27 cellular contexts compared by ENCODE assay signal in the genomic region with DNA sequence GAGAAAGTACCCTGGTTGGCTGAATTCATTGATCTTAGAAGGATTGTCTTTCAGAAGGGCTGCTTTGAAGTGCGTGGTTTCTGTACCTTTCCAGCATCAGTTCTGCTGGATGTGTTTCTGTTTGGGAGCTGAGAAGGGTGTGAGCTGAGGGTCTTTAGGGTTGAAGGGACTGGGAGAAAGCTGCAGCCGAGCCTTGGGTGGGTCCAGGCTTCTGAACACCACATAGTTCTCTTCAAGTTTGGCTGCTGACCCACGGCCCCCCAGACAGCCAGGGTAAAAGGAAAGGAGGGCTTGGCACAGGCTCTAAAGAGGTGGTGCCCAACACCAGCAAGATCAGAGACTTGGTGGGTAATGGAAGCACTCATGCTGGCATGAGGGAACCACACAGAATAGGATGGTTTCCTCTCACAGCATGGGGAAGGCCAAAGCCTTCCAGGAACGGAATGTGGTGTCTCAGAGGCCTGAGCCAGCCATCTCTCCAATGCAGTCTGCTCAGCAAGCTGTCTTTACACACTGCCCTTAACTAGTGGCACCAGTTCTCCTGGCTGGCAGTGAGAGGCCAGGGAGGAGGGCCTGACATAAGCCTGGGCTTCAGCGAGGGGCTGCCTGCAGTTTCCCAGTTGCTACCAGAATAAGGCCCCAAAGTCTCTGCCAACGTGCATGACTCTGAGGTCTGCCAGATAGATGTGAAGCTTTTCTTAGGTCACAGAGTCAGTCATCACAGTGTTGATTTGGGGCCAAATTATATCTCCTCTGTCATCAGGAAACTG.
"Had no signal": no experiment of that assay in that cellular context is flagged by ENCODE, and none has a peak within 500 bp of the region (broad histone marks: within the 10 kb centered on the region; RNA-seq: fewer than 3 reads in every experiment).

No MANE protein-coding gene starts in this region.

- H3K36me3 Mint-ChIP-seq: activated naive CD4-positive, alpha-beta T cell treated with anti-CD3 and anti-CD28 coated beads, Interleukin-2, amount 10 ng/mL, durations not matched to agents 7 days and 5 days; activated naive CD8-positive, alpha-beta T cell treated with anti-CD3 and anti-CD28 coated beads, Interleukin-2, amount 10 ng/mL, durations not matched to agents 7 days and 5 days; naive thymus-derived CD8-positive, alpha-beta T cell; WTC11 had no signal

- H3K9me3 ChIP-seq: heart right ventricle, lower lobe of right lung, tibial nerve had no signal

- H3K4me1 ChIP-seq: lower lobe of right lung had no signal

- H3K4me3 ChIP-seq: heart right ventricle, lower lobe of right lung, tibial nerve had no signal

- H3K4me3 Mint-ChIP-seq: activated CD4-positive, alpha-beta memory T cell treated with anti-CD3 and anti-CD28 coated beads, Interleukin-2, amount 10 ng/mL, durations not matched to agents 7 days and 5 days; activated CD4-positive, alpha-beta T cell treated with anti-CD3 and anti-CD28 coated beads, Interleukin-2, amount 10 ng/mL, durations not matched to agents 7 days and 5 days; activated naive CD4-positive, alpha-beta T cell treated with anti-CD3 and anti-CD28 coated beads, Interleukin-2, amount 10 ng/mL, durations not matched to agents 7 days and 5 days; activated naive CD8-positive, alpha-beta T cell treated with anti-CD3 and anti-CD28 coated beads, Interleukin-2, amount 10 ng/mL, durations not matched to agents 7 days and 5 days; activated T-cell treated with anti-CD3 and anti-CD28 coated beads, Interleukin-2, amount 50 U/mL, for 24 hours; endodermal cell; naive thymus-derived CD8-positive, alpha-beta T cell; neural crest cell; T-helper 17 cell; WTC11 had no signal

- H3K27ac Mint-ChIP-seq: activated CD4-positive, alpha-beta memory T cell treated with anti-CD3 and anti-CD28 coated beads, Interleukin-2, amount 10 ng/mL, durations not matched to agents 7 days and 5 days; activated CD4-positive, alpha-beta T cell treated with anti-CD3 and anti-CD28 coated beads, Interleukin-2, amount 10 ng/mL, durations not matched to agents 7 days and 5 days; activated naive CD4-positive, alpha-beta T cell treated with anti-CD3 and anti-CD28 coated beads, Interleukin-2, amount 10 ng/mL, durations not matched to agents 7 days and 5 days; activated naive CD8-positive, alpha-beta T cell treated with anti-CD3 and anti-CD28 coated beads, Interleukin-2, amount 10 ng/mL, durations not matched to agents 7 days and 5 days; activated T-cell treated with anti-CD3 and anti-CD28 coated beads, Interleukin-2, amount 50 U/mL, for 24 hours; endodermal cell; naive thymus-derived CD8-positive, alpha-beta T cell; T-helper 17 cell; WTC11 had no signal

- H3K27me3 ChIP-seq: brain microvascular endothelial cell, heart right ventricle, tibial nerve had no signal

- H3K27ac ChIP-seq: brain microvascular endothelial cell, heart right ventricle, lower lobe of right lung, tibial nerve had no signal

- H3K9me3 Mint-ChIP-seq: activated CD4-positive, alpha-beta memory T cell treated with anti-CD3 and anti-CD28 coated beads, Interleukin-2, amount 10 ng/mL, durations not matched to agents 7 days and 5 days; activated CD4-positive, alpha-beta T cell treated with anti-CD3 and anti-CD28 coated beads, Interleukin-2, amount 10 ng/mL, durations not matched to agents 7 days and 5 days; activated naive CD4-positive, alpha-beta T cell treated with anti-CD3 and anti-CD28 coated beads, Interleukin-2, amount 10 ng/mL, durations not matched to agents 7 days and 5 days; activated naive CD8-positive, alpha-beta T cell treated with anti-CD3 and anti-CD28 coated beads, Interleukin-2, amount 10 ng/mL, durations not matched to agents 7 days and 5 days; activated T-cell treated with anti-CD3 and anti-CD28 coated beads, Interleukin-2, amount 50 U/mL, for 24 hours; endodermal cell; naive thymus-derived CD8-positive, alpha-beta T cell; neural crest cell; WTC11 had no signal

- ATAC-seq: esophagus mucosa; lower lobe of right lung; naive thymus-derived CD8-positive, alpha-beta T cell; sciatic nerve; T-helper 17 cell; WTC11 had no signal

- H3K4me1 Mint-ChIP-seq: activated CD4-positive, alpha-beta memory T cell treated with anti-CD3 and anti-CD28 coated beads, Interleukin-2, amount 10 ng/mL, durations not matched to agents 7 days and 5 days; activated CD4-positive, alpha-beta T cell treated with anti-CD3 and anti-CD28 coated beads, Interleukin-2, amount 10 ng/mL, durations not matched to agents 7 days and 5 days; activated naive CD4-positive, alpha-beta T cell treated with anti-CD3 and anti-CD28 coated beads, Interleukin-2, amount 10 ng/mL, durations not matched to agents 7 days and 5 days; activated naive CD8-positive, alpha-beta T cell treated with anti-CD3 and anti-CD28 coated beads, Interleukin-2, amount 10 ng/mL, durations not matched to agents 7 days and 5 days; naive thymus-derived CD8-positive, alpha-beta T cell; neural crest cell; T-helper 17 cell had no signal

- H3K36me3 ChIP-seq: brain microvascular endothelial cell, heart right ventricle, lower lobe of right lung, tibial nerve had no signal

- DNase-seq: activated CD4-positive, alpha-beta memory T cell treated with anti-CD3 and anti-CD28 coated beads, Interleukin-2, amount 10 ng/mL, durations not matched to agents 7 days and 5 days; activated CD4-positive, alpha-beta T cell treated with anti-CD3 and anti-CD28 coated beads for 1 hour; activated CD4-positive, alpha-beta T cell treated with anti-CD3 and anti-CD28 coated beads, Interleukin-2, amount 10 ng/mL, durations not matched to agents 7 days and 5 days; activated CD8-positive, alpha-beta memory T cell treated with anti-CD3 and anti-CD28 coated beads, Interleukin-2, amount 50 U/mL, for 48 hours; activated gamma-delta T cell; activated naive CD4-positive, alpha-beta T cell treated with anti-CD3 and anti-CD28 coated beads, Interleukin-2, amount 10 ng/mL, durations not matched to agents 7 days and 5 days; activated naive CD8-positive, alpha-beta T cell treated with anti-CD3 and anti-CD28 coated beads, Interleukin-2, amount 10 ng/mL, durations not matched to agents 7 days and 5 days; activated T-cell treated with anti-CD3 and anti-CD28 coated beads, Interleukin-2, amount 50 U/mL, for 24 hours; brain microvascular endothelial cell; endodermal cell; foreskin melanocyte; heart right ventricle; lower lobe of right lung; mesenchymal stem cell; naive thymus-derived CD8-positive, alpha-beta T cell; occipital lobe; posterior cingulate gyrus; small intestine; stimulated activated naive CD4-positive, alpha-beta T cell treated with Interleukin-2 at 50 U/mL for 16 hours; SW 1271; T-helper 17 cell; T1000 had no signal

- H3K27me3 Mint-ChIP-seq: activated CD4-positive, alpha-beta memory T cell treated with anti-CD3 and anti-CD28 coated beads, Interleukin-2, amount 10 ng/mL, durations not matched to agents 7 days and 5 days; activated CD4-positive, alpha-beta T cell treated with anti-CD3 and anti-CD28 coated beads, Interleukin-2, amount 10 ng/mL, durations not matched to agents 7 days and 5 days; activated naive CD8-positive, alpha-beta T cell treated with anti-CD3 and anti-CD28 coated beads, Interleukin-2, amount 10 ng/mL, durations not matched to agents 7 days and 5 days; activated T-cell treated with anti-CD3 and anti-CD28 coated beads, Interleukin-2, amount 50 U/mL, for 24 hours had no signal
